ENCODE assay signal across 8 cellular contexts in the genomic region with DNA sequence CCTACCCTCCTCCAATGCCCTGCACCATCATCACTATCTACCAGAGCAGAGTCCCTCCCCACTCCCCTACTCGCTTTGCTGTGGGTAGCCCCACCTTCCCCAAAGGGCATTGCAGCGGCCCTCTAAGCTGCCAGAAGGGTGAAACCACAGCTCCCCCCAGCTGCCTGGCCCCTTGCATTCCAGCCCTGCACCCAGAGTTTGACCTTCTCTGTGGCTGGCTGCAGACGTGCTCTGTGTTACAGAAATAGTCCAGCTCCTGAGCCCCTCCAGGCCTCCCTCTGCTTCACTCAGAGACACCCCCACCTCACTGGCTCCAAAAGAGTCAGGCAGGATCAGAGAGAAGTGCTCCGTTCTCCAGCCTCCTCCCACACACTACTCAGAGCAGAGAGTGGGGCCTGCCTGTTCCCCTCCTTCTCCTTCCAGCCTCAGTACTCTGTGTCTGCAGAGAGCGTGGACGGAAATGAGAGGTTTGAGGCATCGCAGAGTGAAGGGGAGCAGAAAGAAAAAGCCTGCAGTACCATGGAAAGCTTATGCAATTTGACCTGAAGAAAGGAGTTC.
DNase-seq lines count a peak whose midpoint lies in the region; ATAC-seq and TF ChIP-seq lines count a peak whose summit lies in the region.

No MANE protein-coding gene starts in this region.

- in situ Hi-C loops in ACHN (cut with HindIII; ENCODE audit: low pct_ligation_motif_present, low pct_unique_long_range_greater_than_20kb, low sequenced_read_pairs): no loop called here

- no peak for ATAC-seq in HG03521 (IDR thresholded peaks at IDR 0.05; ENCODE audit: unreplicated experiment)

- no peak overlapping the region for H3K4me3 ChIP-seq in choroid plexus epithelial cell (ENCODE audit: low read depth, low read length)

- DNase-seq in ACHN (peak; percentile 15), Kasumi-1 (lab: John Stamatoyannopoulos, UW) (peak; percentile 10 to 32), choroid plexus epithelial cell (ENCODE audit: low read depth) (peak; percentile 87), mucosa of gallbladder (ENCODE audit: low spot score) (peak; percentile 38), GM19240 (ENCODE audit: insufficient read length, low spot score) (no peak), globus pallidus (ENCODE audit: low spot score) (no peak), COLO668 (lab: John Stamatoyannopoulos, UW; ENCODE audit: unreplicated experiment) (no peak)

- peak; percentile 3 for TF ChIP-seq CTCF in choroid plexus epithelial cell (conservative IDR thresholded peaks at IDR 0.05; ENCODE audit: low read depth, low read length)

Comparison
In these comparisons a context has a peak if more than half of its experiments do, and no peak if none do; other contexts are left out.
1. DNase-seq: peak in ACHN (single experiment), Kasumi-1 (2 of 2), choroid plexus epithelial cell (single experiment) and mucosa of gallbladder (single experiment); none in GM19240 (single experiment), globus pallidus (single experiment) and COLO668 (single experiment).